Comparison of ENCODE assay signal across 17 cellular contexts in genomic region chr15:29035571-29036285, GRCh38.
"Had no signal": no experiment of that assay in that cellular context is flagged by ENCODE, and none has a peak within 500 bp of the region (broad histone marks: within the 10 kb centered on the region; RNA-seq: fewer than 3 reads in every experiment).

No MANE protein-coding gene starts in this region.

- H3K4me1 ChIP-seq: heart right ventricle, left ventricle myocardium inferior, tibial artery, vagina had no signal

- FAIRE-seq: endothelial cell of umbilical vein, kidney had no signal

- ATAC-seq: heart right ventricle had no signal

- H3K4me3 ChIP-seq: cardiac muscle cell, coronary artery, heart right ventricle, left ventricle myocardium inferior, smooth muscle cell, tibial artery, vagina had no signal

- H3K36me3 ChIP-seq: cardiac muscle cell, heart right ventricle, left ventricle myocardium inferior, tibial artery, vagina had no signal

- H3K27me3 ChIP-seq: cardiac muscle cell, heart right ventricle, tibial artery, vagina had no signal

- H3K9me3 Mint-ChIP-seq: neural crest cell had no signal

- DNase-seq: activated CD4-positive, alpha-beta memory T cell treated with anti-CD3 and anti-CD28 coated beads, Interleukin-2, amount 10 ng/mL, durations not matched to agents 7 days and 5 days; activated CD8-positive, alpha-beta memory T cell treated with anti-CD3 and anti-CD28 coated beads, Interleukin-2, amount 50 U/mL, for 48 hours; activated naive CD4-positive, alpha-beta T cell; aorta; effector CD4-positive, alpha-beta T cell; foreskin melanocyte; heart right ventricle; kidney; left ventricle myocardium inferior; mesenchymal stem cell; tibial artery had no signal

- H3K27me3 Mint-ChIP-seq: activated CD4-positive, alpha-beta memory T cell treated with anti-CD3 and anti-CD28 coated beads, Interleukin-2, amount 10 ng/mL, durations not matched to agents 7 days and 5 days had no signal

- H3K4me3 Mint-ChIP-seq: activated CD4-positive, alpha-beta memory T cell treated with anti-CD3 and anti-CD28 coated beads, Interleukin-2, amount 10 ng/mL, durations not matched to agents 7 days and 5 days; neural crest cell had no signal

- H3K27ac ChIP-seq: cardiac muscle cell, coronary artery, heart right ventricle, left ventricle myocardium inferior, tibial artery, vagina had no signal

- H3K9me3 ChIP-seq: left ventricle myocardium inferior, tibial artery, vagina had no signal

- H3K27ac Mint-ChIP-seq: activated CD4-positive, alpha-beta memory T cell treated with anti-CD3 and anti-CD28 coated beads, Interleukin-2, amount 10 ng/mL, durations not matched to agents 7 days and 5 days had no signal
